In genomic region chr1:101282314-101283087, GRCh38 we compare ENCODE assay signal across 1 cellular context.
TF ChIP-seq lines count a peak whose summit lies in the region.

No MANE protein-coding gene starts in this region.

TF ChIP-seq in HEK293, 187 proteins besides CTCF, POLR2A, EP300 and RAD21 (continued from another document):
- TF ChIP-seq KLF16 (tag by site-specific recombination; IDR thresholded peaks at IDR 0.05) = 0 out of 2 replicates have a peak, but pooled peaks have one; percentile 20
- no peak for TF ChIP-seq ZNF658 (tag by site-specific recombination; IDR thresholded peaks at IDR 0.05)
- TF ChIP-seq YY1 (tag by site-specific recombination; IDR thresholded peaks at IDR 0.05) = no peak
- TF ChIP-seq MYNN (tag by site-specific recombination; IDR thresholded peaks at IDR 0.05; ENCODE audit: borderline replicate concordance) = no peak
- peak; percentile 58 for TF ChIP-seq ATF2 (tag by site-specific recombination; IDR thresholded peaks at IDR 0.05; ENCODE audit: low read depth)
- no peak for TF ChIP-seq ZNF362 (tag by site-specific recombination; IDR thresholded peaks at IDR 0.05)
- TF ChIP-seq ZEB2 (tag by site-specific recombination; IDR thresholded peaks at IDR 0.05) = peak; percentile 88
- peak; percentile 93 for TF ChIP-seq PRDM6 (tag by site-specific recombination; IDR thresholded peaks at IDR 0.05)
- peak; percentile 86; the same call in 1 of the 2 replicates for TF ChIP-seq TRIM28 (IDR thresholded peaks at IDR 0.05; ENCODE audit: borderline replicate concordance, low read length)
TF ChIP-seq in HEK293: peak in this region for 44.
